ENCODE assay signal across 8 cellular contexts in genomic region chr19:12162882-12163806, GRCh38. TPM values are rescaled to one million over a fixed set of nuclear protein-coding genes. Genes with fewer than 3 reads are reported as not detected.
DNase-seq lines count a peak whose midpoint lies in the region; ATAC-seq, FAIRE-seq and TF ChIP-seq lines count a peak whose summit lies in the region.

Gene ZNF136 (plus strand): TSS chr19:12163096. CDS start chr19:12163204, 108 bp downstream.

- H4K20me1 ChIP-seq in OCI-LY1 (ENCODE audit: insufficient read depth, low read length) = no peaks in the 10 kb centered on the region

- H3K79me2 ChIP-seq in OCI-LY1 (ENCODE audit: insufficient read depth, low read length) = peaks cover 16% of the 10 kb centered on the region

- H3K36me3 ChIP-seq in OCI-LY1 (ENCODE audit: insufficient read depth, low read length) = peaks cover 22% of the 10 kb centered on the region

- peaks cover 9% of the 10 kb centered on the region for H3K4me1 ChIP-seq in OCI-LY1 (ENCODE audit: insufficient read depth, low read length, severe bottlenecking)
- H3K4me1 ChIP-seq in mononuclear cell (ENCODE audit: insufficient read depth, low read length) = peaks cover 26% of the 10 kb centered on the region

- H3K4me3 ChIP-seq in OCI-LY1 (ENCODE audit: low read depth, low read length, poor library complexity, severe bottlenecking) (peak within 1 kb of the TSS; percentile 90), mononuclear cell (ENCODE audit: low read length) (peak within 1 kb of the TSS; percentile 78)

- peak within 1 kb of the TSS; percentile 75 for H3K4me2 ChIP-seq in OCI-LY1 (ENCODE audit: low read length)

- no peak for FAIRE-seq in D721Med (lab: Jason Lieb, UNC)

- DNase-seq in D721Med (ENCODE audit: insufficient read length, low spot score) = peak; percentile 97
- peak; percentile 98 for DNase-seq in HuH-7 (ENCODE audit: low spot score)
- DNase-seq in activated T-cell treated with anti-CD3 and anti-CD28 coated beads for 1 hour (ENCODE audit: low read depth) = peak; percentile 84
- peak; percentile 99 for DNase-seq in epidermal melanocyte (ENCODE audit: insufficient read length, low spot score)
- DNase-seq in stimulated activated CD8-positive, alpha-beta memory T cell treated with anti-CD3 and anti-CD28 coated beads, Interleukin-2, amount 100 ng/mL, for 48 hours (ENCODE audit: low read depth in 2 of 2) = peak; percentile 84 to 88

- H3K27ac ChIP-seq in OCI-LY1 (ENCODE audit: low read depth, low read length, poor library complexity, severe bottlenecking) = peak within 1 kb of the TSS; percentile 27

- H3K27me3 ChIP-seq in OCI-LY1 (ENCODE audit: insufficient read depth, low read length) = no peaks in the 10 kb centered on the region
- H3K27me3 ChIP-seq in mononuclear cell (ENCODE audit: insufficient read depth, low read length) = no peaks in the 10 kb centered on the region

- H2AFZ ChIP-seq in OCI-LY1 (ENCODE audit: low read length) = peak within 1 kb of the TSS; percentile 70; the same call in 1 of the 2 replicates

- H3K9me3 ChIP-seq in OCI-LY1 (ENCODE audit: low read length) = peaks cover 10% of the 10 kb centered on the region; the same call in 1 of the 2 replicates
- no peaks in the 10 kb centered on the region for H3K9me3 ChIP-seq in mononuclear cell (ENCODE audit: low read depth, low read length)

- peak within 1 kb of the TSS; percentile 87 for H3K9ac ChIP-seq in OCI-LY1 (ENCODE audit: low read length)

- TF ChIP-seq CTCF in D721Med (IDR thresholded peaks at IDR 0.05; ENCODE audit: insufficient read depth, missing control alignments) (no peak), OCI-LY1 (IDR thresholded peaks at IDR 0.05; ENCODE audit: low read length) (no peak)

- no peaks in the 10 kb centered on the region for H3F3A ChIP-seq in OCI-LY1 (ENCODE audit: insufficient read depth, low read length)

- peak; percentile 89 for ATAC-seq in GM21526 (IDR thresholded peaks at IDR 0.05; ENCODE audit: low FRiP score, unreplicated experiment)

- no peaks in the 10 kb centered on the region for H3K9me2 ChIP-seq in OCI-LY1 (ENCODE audit: low read depth, low read length)

RNA-seq across cellular contexts. Expression of gene ZNF136, which starts in this region (rescaled TPM):
- 67.0 TPM for total RNA-seq in mononuclear cell

Comparison
In these comparisons a context has a peak if more than half of its experiments do, and no peak if none do; other contexts are left out.
1. Peak in every context shown above with its lines: DNase-seq, ATAC-seq, H3K4me3 ChIP-seq and H3K27ac ChIP-seq.